ENCODE assay signal across 10 cellular contexts in the genomic region with DNA sequence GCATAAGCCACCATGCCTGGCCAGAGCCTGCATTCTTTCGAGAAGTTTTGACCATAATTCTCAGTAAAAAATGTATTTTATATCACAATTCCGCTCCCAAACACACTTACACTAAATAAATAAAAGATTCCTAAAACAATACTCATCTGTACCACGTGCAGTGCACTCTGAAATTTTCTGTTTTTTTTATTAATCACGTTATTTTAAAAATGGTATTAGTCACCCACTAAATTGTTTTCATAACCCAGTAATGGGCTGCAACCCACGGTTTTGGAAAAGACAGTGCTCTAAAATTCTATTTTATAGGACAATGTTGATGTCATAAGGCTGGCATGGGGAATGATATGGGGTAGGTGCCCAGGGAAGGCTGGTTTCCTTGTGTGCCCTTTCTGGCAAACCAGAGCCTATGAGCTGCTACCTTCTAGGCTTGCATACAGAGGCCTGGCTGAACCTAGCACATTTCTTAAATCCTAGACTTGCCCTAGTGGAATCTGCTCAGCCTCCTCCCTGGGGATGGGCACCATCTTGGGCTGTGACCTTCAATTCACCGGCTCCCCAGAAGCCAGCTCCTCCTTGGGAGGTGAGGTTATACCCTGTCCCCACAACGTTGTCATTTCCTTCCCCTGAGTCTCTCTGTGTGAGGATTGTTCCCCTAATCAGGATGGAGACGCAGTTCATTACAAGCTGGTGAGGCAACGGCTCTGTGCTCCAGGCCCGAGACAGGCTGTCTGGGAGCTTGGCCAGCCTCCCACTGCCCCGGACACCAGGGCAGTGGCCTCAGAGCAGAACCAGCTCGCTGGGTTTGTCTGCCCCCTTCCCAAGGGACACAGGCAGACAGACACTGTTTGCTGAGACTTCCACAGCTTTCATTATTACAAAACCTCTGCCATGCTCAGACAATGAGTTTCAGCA.
A peak's percentile ranks its signal among the peaks of the same experiment; 100 is the strongest.
DNase-seq lines count a peak whose midpoint lies in the region; ATAC-seq and TF ChIP-seq lines count a peak whose summit lies in the region.
"Had no signal": no experiment of that assay in that cellular context is flagged by ENCODE, and none has a peak within 500 bp of the region (broad histone marks: within the 10 kb centered on the region; RNA-seq: fewer than 3 reads in every experiment).

No MANE protein-coding gene starts in this region.

- H3K4me3 Mint-ChIP-seq in HFFc6, result peak overlapping the region; percentile 68
- no peak overlapping the region for H3K4me3 Mint-ChIP-seq in activated CD4-positive, alpha-beta T cell treated with anti-CD3 and anti-CD28 coated beads for 36 hours
- no peak overlapping the region for H3K4me3 Mint-ChIP-seq in activated naive CD4-positive, alpha-beta T cell treated with anti-CD3 and anti-CD28 coated beads for 36 hours
- H3K4me3 Mint-ChIP-seq: mesothelial cell of epicardium had no signal

- ATAC-seq in activated CD4-positive, alpha-beta T cell treated with anti-CD3 and anti-CD28 coated beads for 36 hours, result no peak

- DNase-seq in HFFc6, result peak; percentile 90
- peak; percentile 81 to 93 for DNase-seq in cardiac fibroblast (ENCODE audit: low read depth in 2 of 2)
- DNase-seq in NCI-H446 treated with DMSO at 0.1 percent for 48 hours (lab: John Stamatoyannopoulos, UW), result no peak
- no peak for DNase-seq in activated CD4-positive, alpha-beta T cell treated with anti-CD3 and anti-CD28 coated beads for 36 hours
- DNase-seq in activated naive CD4-positive, alpha-beta T cell treated with anti-CD3 and anti-CD28 coated beads for 36 hours, result no peak
- DNase-seq in ecto neural progenitor cell (ENCODE audit: low spot score), result no peak
- DNase-seq: NCI-H187 had no signal

- intact Hi-C loops in activated CD4-positive, alpha-beta T cell treated with anti-CD3 and anti-CD28 coated beads for 36 hours (cut with DNase I, micrococcal nuclease), result no loop called here
- intact Hi-C loops in activated naive CD4-positive, alpha-beta T cell treated with anti-CD3 and anti-CD28 coated beads for 36 hours (cut with micrococcal nuclease), result no loop called here

- POLR2A ChIA-PET in activated CD4-positive, alpha-beta T cell treated with anti-CD3 and anti-CD28 coated beads for 36 hours (lab: Charles Lee), result no interaction called here

- TF ChIP-seq CTCF in HFFc6 (IDR thresholded peaks at IDR 0.05), result no peak
- TF ChIP-seq CTCF in cardiac fibroblast (IDR thresholded peaks at IDR 0.05; ENCODE audit: low read depth, low read length), result no peak

- H3K27ac Mint-ChIP-seq in HFFc6, result peak overlapping the region; percentile 98
- H3K27ac Mint-ChIP-seq in activated CD4-positive, alpha-beta T cell treated with anti-CD3 and anti-CD28 coated beads for 36 hours, result no peak overlapping the region
- no peak overlapping the region for H3K27ac Mint-ChIP-seq in activated naive CD4-positive, alpha-beta T cell treated with anti-CD3 and anti-CD28 coated beads for 36 hours
- H3K27ac Mint-ChIP-seq: mesothelial cell of epicardium had no signal

- CTCF ChIA-PET in activated CD4-positive, alpha-beta T cell treated with anti-CD3 and anti-CD28 coated beads for 36 hours (lab: Charles Lee), result interaction anchor here (0.7 kb wide), 1 partner anchor 70 kb away, joined by 3 read pairs; no protein-coding TSS in a partner anchor
- CTCF ChIA-PET in activated naive CD4-positive, alpha-beta T cell treated with anti-CD3 and anti-CD28 coated beads for 36 hours (lab: Charles Lee), result no interaction called here

- H3K36me3 ChIP-seq in subcutaneous abdominal adipose tissue (ENCODE audit: control insufficient read depth in 5 of 5, insufficient read depth in 5 of 5, low read length in 5 of 5), result no peaks in the 10 kb centered on the region

- H3K4me3 ChIP-seq in cardiac fibroblast (replicated peaks in 1 of 2; ENCODE audit: low read depth in 2 of 2, low read length in 2 of 2) (no peak overlapping the region), subcutaneous abdominal adipose tissue (ENCODE audit: low read depth in 1 of 5, low read length in 5 of 5) (no peak overlapping the region)

- no peaks in the 10 kb centered on the region for H3K9me3 Mint-ChIP-seq in HFFc6
- H3K9me3 Mint-ChIP-seq in activated CD4-positive, alpha-beta T cell treated with anti-CD3 and anti-CD28 coated beads for 36 hours (ENCODE audit: low read depth), result no peaks in the 10 kb centered on the region
- no peaks in the 10 kb centered on the region for H3K9me3 Mint-ChIP-seq in activated naive CD4-positive, alpha-beta T cell treated with anti-CD3 and anti-CD28 coated beads for 36 hours
- H3K9me3 Mint-ChIP-seq: mesothelial cell of epicardium had no signal

- peak overlapping the region in 3 of 5 donors; percentile 44 to 64 (median 58) for H3K9ac ChIP-seq in subcutaneous abdominal adipose tissue (ENCODE audit: low read length in 5 of 5)

- no peaks in the 10 kb centered on the region for H3K9me3 ChIP-seq in subcutaneous abdominal adipose tissue (ENCODE audit: control insufficient read depth in 5 of 5, low read length in 5 of 5)

- peaks cover 4 to 21% (median 14%) of the 10 kb centered on the region in 5 donors for H3K4me1 ChIP-seq in subcutaneous abdominal adipose tissue (ENCODE audit: control insufficient read depth in 5 of 5, insufficient read depth in 5 of 5, low read length in 5 of 5)

- peak overlapping the region; percentile 8 for H3K27ac ChIP-seq in layer of hippocampus (ENCODE audit: low read depth, low read length)
- peak overlapping the region; percentile 82 for H3K27ac ChIP-seq in subcutaneous abdominal adipose tissue (ENCODE audit: low read depth, low read length)

- H3K4me1 Mint-ChIP-seq in HFFc6 (ENCODE audit: low read depth), result peaks cover 74% of the 10 kb centered on the region
- H3K4me1 Mint-ChIP-seq in activated CD4-positive, alpha-beta T cell treated with anti-CD3 and anti-CD28 coated beads for 36 hours, result no peaks in the 10 kb centered on the region
- no peaks in the 10 kb centered on the region for H3K4me1 Mint-ChIP-seq in activated naive CD4-positive, alpha-beta T cell treated with anti-CD3 and anti-CD28 coated beads for 36 hours (ENCODE audit: low read depth)

- H3K27me3 Mint-ChIP-seq in HFFc6 (ENCODE audit: insufficient read depth), result peaks cover 2% of the 10 kb centered on the region; the same call in 1 of the 2 replicates
- peaks cover 13% of the 10 kb centered on the region for H3K27me3 Mint-ChIP-seq in activated CD4-positive, alpha-beta T cell treated with anti-CD3 and anti-CD28 coated beads for 36 hours
- peaks cover 17% of the 10 kb centered on the region for H3K27me3 Mint-ChIP-seq in activated naive CD4-positive, alpha-beta T cell treated with anti-CD3 and anti-CD28 coated beads for 36 hours (ENCODE audit: low read depth)

- H3K27me3 ChIP-seq in layer of hippocampus (ENCODE audit: control insufficient read depth, insufficient read depth, low read length), result no peaks in the 10 kb centered on the region
- no peaks in the 10 kb centered on the region for H3K27me3 ChIP-seq in subcutaneous abdominal adipose tissue (ENCODE audit: control insufficient read depth in 5 of 5, insufficient read depth in 4 of 5, low read length in 5 of 5)

- H3K36me3 Mint-ChIP-seq in HFFc6 (ENCODE audit: low read depth), result no peaks in the 10 kb centered on the region
- H3K36me3 Mint-ChIP-seq in activated CD4-positive, alpha-beta T cell treated with anti-CD3 and anti-CD28 coated beads for 36 hours (ENCODE audit: low read depth), result no peaks in the 10 kb centered on the region
- H3K36me3 Mint-ChIP-seq in activated naive CD4-positive, alpha-beta T cell treated with anti-CD3 and anti-CD28 coated beads for 36 hours (ENCODE audit: low read depth), result no peaks in the 10 kb centered on the region
- H3K36me3 Mint-ChIP-seq: mesothelial cell of epicardium had no signal

Comparison
In these comparisons a context has a peak if more than half of its experiments do, and no peak if none do; other contexts are left out.
1. DNase-seq: peak in HFFc6 (single experiment) and cardiac fibroblast (2 of 2); none in NCI-H446 treated with DMSO at 0.1 percent for 48 hours (single experiment), activated CD4-positive, alpha-beta T cell treated with anti-CD3 and anti-CD28 coated beads for 36 hours (single experiment), activated naive CD4-positive, alpha-beta T cell treated with anti-CD3 and anti-CD28 coated beads for 36 hours (single experiment) and ecto neural progenitor cell (single experiment).